In genomic region chr11:88104408-88104807, GRCh38 we compare ENCODE assay signal across 12 cellular contexts.
DNase-seq lines count a peak whose midpoint lies in the region; ATAC-seq and TF ChIP-seq lines count a peak whose summit lies in the region.
"Had no signal": no experiment of that assay in that cellular context is flagged by ENCODE, and none has a peak within 500 bp of the region (broad histone marks: within the 10 kb centered on the region; RNA-seq: fewer than 3 reads in every experiment).

No MANE protein-coding gene starts in this region.

- H3K4me1 Mint-ChIP-seq in activated T-cell treated with anti-CD3 and anti-CD28 coated beads, Interleukin-2, amount 50 U/mL, for 72 hours (ENCODE audit: low read depth): no peaks in the 10 kb centered on the region
- H3K4me1 Mint-ChIP-seq in activated T-cell treated with anti-CD3 and anti-CD28 coated beads, Interleukin-2, amount 50 U/mL, for 24 hours (ENCODE audit: low read depth): no peaks in the 10 kb centered on the region
- H3K4me1 Mint-ChIP-seq in HFFc6 (ENCODE audit: low read depth): 0 out of 2 replicates have a peak, but pooled peaks cover 5% of the 10 kb centered on the region
- H3K4me1 Mint-ChIP-seq: CD4-positive, CD25-positive, alpha-beta regulatory T cell had no signal

- H3K27me3 Mint-ChIP-seq in activated T-cell treated with anti-CD3 and anti-CD28 coated beads, Interleukin-2, amount 50 U/mL, for 72 hours (ENCODE audit: low read depth): peaks cover 14% of the 10 kb centered on the region
- H3K27me3 Mint-ChIP-seq in activated T-cell treated with anti-CD3 and anti-CD28 coated beads, Interleukin-2, amount 50 U/mL, for 24 hours: peaks cover 12% of the 10 kb centered on the region
- no peaks in the 10 kb centered on the region; the same call in 1 of the 2 replicates for H3K27me3 Mint-ChIP-seq in HFFc6 (ENCODE audit: insufficient read depth)

- intact Hi-C loops in right cardiac atrium (cut with DNase I): no loop called here

- TF ChIP-seq CTCF in kidney epithelial cell (IDR thresholded peaks at IDR 0.05; ENCODE audit: insufficient read depth, low read length, poor library complexity, severe bottlenecking) (no peak), HFFc6 (IDR thresholded peaks at IDR 0.05) (no peak)

- H3K36me3 ChIP-seq in kidney epithelial cell (ENCODE audit: control insufficient read depth, insufficient read depth, low read length): no peaks in the 10 kb centered on the region
- H3K36me3 ChIP-seq: adrenal gland had no signal

- H3K9me3 ChIP-seq in right cardiac atrium (ENCODE audit: control insufficient read depth, low read length): no peaks in the 10 kb centered on the region

- H3K36me3 Mint-ChIP-seq in activated T-cell treated with anti-CD3 and anti-CD28 coated beads, Interleukin-2, amount 50 U/mL, for 72 hours (ENCODE audit: insufficient read depth in 2 of 2): peaks cover under 1 to 3% of the 10 kb centered on the region in 2 donors
- no peaks in the 10 kb centered on the region for H3K36me3 Mint-ChIP-seq in activated T-cell treated with anti-CD3 and anti-CD28 coated beads, Interleukin-2, amount 50 U/mL, for 24 hours (ENCODE audit: low read depth)
- H3K36me3 Mint-ChIP-seq in HFFc6 (ENCODE audit: low read depth): no peaks in the 10 kb centered on the region
- H3K36me3 Mint-ChIP-seq: CD4-positive, CD25-positive, alpha-beta regulatory T cell had no signal

- H3K4me3 ChIP-seq in kidney epithelial cell (ENCODE audit: low read depth, low read length) (no peak overlapping the region), right cardiac atrium (ENCODE audit: low read length) (no peak overlapping the region)
- H3K4me3 ChIP-seq: adrenal gland had no signal

- peak overlapping the region; percentile 76 for H3K27ac Mint-ChIP-seq in activated T-cell treated with anti-CD3 and anti-CD28 coated beads, Interleukin-2, amount 50 U/mL, for 72 hours
- H3K27ac Mint-ChIP-seq in activated T-cell treated with anti-CD3 and anti-CD28 coated beads, Interleukin-2, amount 50 U/mL, for 24 hours: no peak overlapping the region
- H3K27ac Mint-ChIP-seq in HFFc6: no peak overlapping the region
- H3K27ac Mint-ChIP-seq: activated T-helper 1 cell treated with anti-CD3 and anti-CD28 coated beads, Interleukin-12 subunit alpha, Interleukin-12 subunit beta, Interleukin-2, Interleukin-4 antibody, amounts not matched to agents 30 ng/mL and 10 ng/mL and 1 ng/mL, durations not matched to agents 14 hours and 24 hours and 36 hours; CD4-positive, CD25-positive, alpha-beta regulatory T cell had no signal

- no peak for DNase-seq in activated T-cell treated with anti-CD3 and anti-CD28 coated beads, Interleukin-2, amount 50 U/mL, for 72 hours
- DNase-seq in activated T-cell treated with anti-CD3 and anti-CD28 coated beads, Interleukin-2, amount 50 U/mL, for 24 hours: no peak
- DNase-seq in NCI-H69 (lab: John Stamatoyannopoulos, UW): peak; percentile 15
- DNase-seq in kidney epithelial cell (ENCODE audit: low read depth): peak; percentile 83
- DNase-seq in HFFc6: no peak
- DNase-seq in NCI-H510A (lab: John Stamatoyannopoulos, UW): no peak
- DNase-seq in right cardiac atrium: no peak
- DNase-seq: NCI-H345 had no signal

- peaks cover 2 to 4% of the 10 kb centered on the region in 2 donors for H3K9me3 Mint-ChIP-seq in activated T-cell treated with anti-CD3 and anti-CD28 coated beads, Interleukin-2, amount 50 U/mL, for 72 hours
- no peaks in the 10 kb centered on the region for H3K9me3 Mint-ChIP-seq in activated T-cell treated with anti-CD3 and anti-CD28 coated beads, Interleukin-2, amount 50 U/mL, for 24 hours
- no peaks in the 10 kb centered on the region for H3K9me3 Mint-ChIP-seq in HFFc6
- H3K9me3 Mint-ChIP-seq: activated T-helper 1 cell treated with anti-CD3 and anti-CD28 coated beads, Interleukin-12 subunit alpha, Interleukin-12 subunit beta, Interleukin-2, Interleukin-4 antibody, amounts not matched to agents 30 ng/mL and 10 ng/mL and 1 ng/mL, durations not matched to agents 14 hours and 24 hours and 36 hours had no signal

- no peak for ATAC-seq in activated T-cell treated with anti-CD3 and anti-CD28 coated beads, Interleukin-2, amount 50 U/mL, for 72 hours (replicated peaks in 1 of 2)
- ATAC-seq in GM19455 (IDR thresholded peaks at IDR 0.05; ENCODE audit: unreplicated experiment) (no peak), right cardiac atrium (no peak)

- H3K27ac ChIP-seq in right cardiac atrium (ENCODE audit: low read length): no peak overlapping the region
- H3K27ac ChIP-seq: adrenal gland had no signal

- H3K4me3 Mint-ChIP-seq in activated T-cell treated with anti-CD3 and anti-CD28 coated beads, Interleukin-2, amount 50 U/mL, for 72 hours: no peak overlapping the region
- no peak overlapping the region for H3K4me3 Mint-ChIP-seq in activated T-cell treated with anti-CD3 and anti-CD28 coated beads, Interleukin-2, amount 50 U/mL, for 24 hours
- H3K4me3 Mint-ChIP-seq in HFFc6: no peak overlapping the region
- H3K4me3 Mint-ChIP-seq: activated T-helper 1 cell treated with anti-CD3 and anti-CD28 coated beads, Interleukin-12 subunit alpha, Interleukin-12 subunit beta, Interleukin-2, Interleukin-4 antibody, amounts not matched to agents 30 ng/mL and 10 ng/mL and 1 ng/mL, durations not matched to agents 14 hours and 24 hours and 36 hours; CD4-positive, CD25-positive, alpha-beta regulatory T cell had no signal

- no peaks in the 10 kb centered on the region for H3K4me1 ChIP-seq in right cardiac atrium (ENCODE audit: control insufficient read depth, insufficient read depth, low read length)

- no peaks in the 10 kb centered on the region for H3K27me3 ChIP-seq in kidney epithelial cell (ENCODE audit: control insufficient read depth, insufficient read depth, low read length)
- no peaks in the 10 kb centered on the region for H3K27me3 ChIP-seq in right cardiac atrium (ENCODE audit: control insufficient read depth, insufficient read depth)
- H3K27me3 ChIP-seq: adrenal gland had no signal

Comparison
In these comparisons a context has a peak if more than half of its experiments do, and no peak if none do; other contexts are left out.
1. DNase-seq: peak in NCI-H69 (single experiment) and kidney epithelial cell (single experiment); none in activated T-cell treated with anti-CD3 and anti-CD28 coated beads, Interleukin-2, amount 50 U/mL, for 72 hours (0 of 2), activated T-cell treated with anti-CD3 and anti-CD28 coated beads, Interleukin-2, amount 50 U/mL, for 24 hours (single experiment), HFFc6 (single experiment), NCI-H510A (single experiment) and right cardiac atrium (0 of 3).